In the genomic region with DNA sequence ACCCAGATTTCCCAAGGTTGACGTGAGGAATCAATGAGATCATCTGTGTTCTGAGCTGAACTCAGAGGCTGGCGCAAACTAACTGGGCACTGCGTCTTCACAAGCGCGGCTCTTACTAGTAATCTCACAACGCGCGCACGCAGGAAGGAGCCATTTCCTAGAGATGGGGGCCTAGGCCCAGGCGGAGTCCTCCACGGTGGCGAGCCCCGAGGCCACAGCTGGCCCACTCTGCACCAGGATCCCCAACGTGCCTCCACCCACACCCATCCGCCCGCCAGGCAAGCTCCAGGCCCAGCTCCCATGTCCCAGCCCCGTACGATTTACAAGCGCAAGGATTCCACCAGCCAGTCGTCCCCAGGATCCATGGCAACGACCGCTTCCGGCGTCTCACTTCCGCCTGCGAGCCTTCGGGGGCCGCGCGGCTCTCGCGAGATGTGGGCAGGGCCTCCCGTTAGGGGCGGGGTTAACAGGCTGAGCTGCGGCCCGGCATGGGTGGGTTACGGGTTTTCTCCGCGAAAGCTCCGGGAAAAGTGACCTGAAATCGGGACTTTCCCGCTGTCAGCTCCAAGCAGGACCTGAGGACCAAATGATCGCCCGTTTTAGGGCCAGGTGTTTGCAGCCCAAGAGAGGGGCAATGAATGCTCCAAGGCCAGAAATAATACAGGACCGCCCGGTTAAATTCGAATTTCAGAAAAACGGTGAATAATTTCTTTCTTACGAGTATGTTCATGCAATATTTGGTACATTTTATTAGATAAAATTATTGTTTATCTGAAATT, we compare ENCODE assay signal across 8 cellular contexts. TPM values are rescaled to one million over a fixed set of nuclear protein-coding genes. Genes with fewer than 3 reads are reported as not detected.
DNase-seq lines count a peak whose midpoint lies in the region; ATAC-seq and TF ChIP-seq lines count a peak whose summit lies in the region.

A gene (minus strand): TSS at position 374 of the 779 bp plus-strand sequence. CDS start 9 bp downstream, at position 365.

- H3K27me3 Mint-ChIP-seq in endothelial cell (ENCODE audit: unreplicated experiment) (peaks cover 15% of the 10 kb centered on the region), mesothelial cell of epicardium (ENCODE audit: low read depth) (peaks cover 5% of the 10 kb centered on the region)

- H3K36me3 Mint-ChIP-seq in endothelial cell (ENCODE audit: low read depth, unreplicated experiment) = peaks cover 23% of the 10 kb centered on the region
- peaks cover 10% of the 10 kb centered on the region for H3K36me3 Mint-ChIP-seq in mesothelial cell of epicardium

- H3K27ac Mint-ChIP-seq in endothelial cell (ENCODE audit: unreplicated experiment) (peak within 1 kb of the TSS; percentile 99), mesothelial cell of epicardium (peak within 1 kb of the TSS; percentile 99)

- H3K9me2 ChIP-seq in OCI-LY1 (ENCODE audit: low read depth, low read length) = no peaks in the 10 kb centered on the region

- H3K79me2 ChIP-seq in OCI-LY1 (ENCODE audit: insufficient read depth, low read length) = no peaks in the 10 kb centered on the region

- no peak for TF ChIP-seq CTCF in OCI-LY1 (IDR thresholded peaks at IDR 0.05; ENCODE audit: low read length)
- TF ChIP-seq CTCF in endothelial cell (IDR thresholded peaks at IDR 0.05; ENCODE audit: unreplicated experiment) = no peak
- TF ChIP-seq CTCF in mesothelial cell of epicardium (IDR thresholded peaks at IDR 0.05; ENCODE audit: unreplicated experiment) = no peak

- H3K4me1 Mint-ChIP-seq in endothelial cell (ENCODE audit: unreplicated experiment) = peaks cover 24% of the 10 kb centered on the region
- peaks cover 32% of the 10 kb centered on the region for H3K4me1 Mint-ChIP-seq in mesothelial cell of epicardium

- peak within 1 kb of the TSS; percentile 94 for H3K4me2 ChIP-seq in OCI-LY1 (ENCODE audit: low read length)

- H3K4me3 Mint-ChIP-seq in endothelial cell (ENCODE audit: unreplicated experiment) = peak within 1 kb of the TSS; percentile 98
- H3K4me3 Mint-ChIP-seq in mesothelial cell of epicardium = peak within 1 kb of the TSS; percentile 97

- H3K9ac ChIP-seq in HUES48 (ENCODE audit: low read depth, low read length) = peak within 1 kb of the TSS; percentile 85
- peak within 1 kb of the TSS; percentile 88 for H3K9ac ChIP-seq in OCI-LY1 (ENCODE audit: low read length)

- DNase-seq in COR-L47 (lab: John Stamatoyannopoulos, UW) (peak; percentile 95), endothelial cell (ENCODE audit: low spot score) (peak; percentile 98), mesothelial cell of epicardium (ENCODE audit: low spot score in 2 of 2, unreplicated experiment in 2 of 2) (peak; percentile 97 to 98)
- DNase-seq in activated CD8-positive, alpha-beta memory T cell treated with anti-CD3 and anti-CD28 coated beads, Interleukin-2, amount 50 U/mL, for 48 hours = peak; percentile 99
- peak; percentile 94 to 96 for DNase-seq in stimulated activated CD8-positive, alpha-beta memory T cell treated with anti-CD3 and anti-CD28 coated beads, Interleukin-15, amount 100 ng/mL, for 48 hours (ENCODE audit: low read depth in 2 of 2)

- H3K9me3 Mint-ChIP-seq in endothelial cell (ENCODE audit: unreplicated experiment) (no peaks in the 10 kb centered on the region), mesothelial cell of epicardium (no peaks in the 10 kb centered on the region)

- no peaks in the 10 kb centered on the region for H4K20me1 ChIP-seq in OCI-LY1 (ENCODE audit: insufficient read depth, low read length)

- 0 out of 2 replicates have a peak, but pooled peaks cover 2% of the 10 kb centered on the region for H3F3A ChIP-seq in OCI-LY1 (ENCODE audit: insufficient read depth, low read length)

- peak; percentile 82 for ATAC-seq in GM21381 (IDR thresholded peaks at IDR 0.05; ENCODE audit: unreplicated experiment)

- H2AFZ ChIP-seq in OCI-LY1 (ENCODE audit: low read length) = peak within 1 kb of the TSS; percentile 37; the same call in 1 of the 2 replicates

- H3K9me3 ChIP-seq in HUES48 (ENCODE audit: control insufficient read depth, insufficient read depth, low read length) (no peaks in the 10 kb centered on the region), OCI-LY1 (ENCODE audit: low read length) (no peaks in the 10 kb centered on the region)

- peaks cover 10% of the 10 kb centered on the region; the same call in 1 of the 2 replicates for H3K4me1 ChIP-seq in HUES48 (ENCODE audit: control insufficient read depth, insufficient read depth, low read length)
- peaks cover 44% of the 10 kb centered on the region for H3K4me1 ChIP-seq in OCI-LY1 (ENCODE audit: insufficient read depth, low read length, severe bottlenecking)

- H3K27me3 ChIP-seq in HUES48 (ENCODE audit: control insufficient read depth, insufficient read depth, low read length) (peaks cover 13% of the 10 kb centered on the region), OCI-LY1 (ENCODE audit: insufficient read depth, low read length) (no peaks in the 10 kb centered on the region)

- peak within 1 kb of the TSS; percentile 89 for H3K27ac ChIP-seq in HUES48 (ENCODE audit: low read depth, low read length)
- peak within 1 kb of the TSS; percentile 76 for H3K27ac ChIP-seq in OCI-LY1 (ENCODE audit: low read depth, low read length, poor library complexity, severe bottlenecking)

- peak within 1 kb of the TSS; percentile 89 for H3K4me3 ChIP-seq in HUES48 (ENCODE audit: low read depth, low read length)
- peak within 1 kb of the TSS; percentile 88 for H3K4me3 ChIP-seq in OCI-LY1 (ENCODE audit: low read depth, low read length, poor library complexity, severe bottlenecking)

- peaks cover 31% of the 10 kb centered on the region for H3K36me3 ChIP-seq in HUES48 (ENCODE audit: control insufficient read depth, insufficient read depth, low read length)
- H3K36me3 ChIP-seq in OCI-LY1 (ENCODE audit: insufficient read depth, low read length) = peaks cover 31% of the 10 kb centered on the region

RNA-seq across cellular contexts. Expression of the gene that starts here (rescaled TPM):
- total RNA-seq in endothelial cell (ENCODE audit: unreplicated experiment) (29.5 TPM), mesothelial cell of epicardium (47.5 to 49.3 TPM (median 49.3 TPM) in 3 replicates)

Comparison
In these comparisons a context has a peak if more than half of its experiments do, and no peak if none do; other contexts are left out.
1. Peak in every context shown above with its lines: DNase-seq, ATAC-seq, H3K4me3 ChIP-seq and H3K27ac ChIP-seq.